Comparison of ENCODE assay signal across 23 cellular contexts in genomic region chr18:77022116-77022515, GRCh38.
"Had no signal": no experiment of that assay in that cellular context is flagged by ENCODE, and none has a peak within 500 bp of the region (broad histone marks: within the 10 kb centered on the region; RNA-seq: fewer than 3 reads in every experiment).

No MANE protein-coding gene starts in this region.

- H3K27ac ChIP-seq: adrenal gland, lower lobe of right lung, ovary, suprapubic skin, transverse colon had no signal

- ATAC-seq: activated CD4-positive, alpha-beta T cell treated with anti-CD3 and anti-CD28 coated beads for 36 hours; activated CD8-positive, alpha-beta memory T cell treated with anti-CD3 and anti-CD28 coated beads, Interleukin-2, amount 10 ng/mL, durations not matched to agents 7 days and 5 days; left lobe of liver; lower lobe of right lung; naive thymus-derived CD4-positive, alpha-beta T cell; right cardiac atrium; stimulated activated naive CD8-positive, alpha-beta T cell treated with anti-CD3 and anti-CD28 coated beads, Interleukin-15, amount 100 ng/mL, for 72 hours had no signal

- H3K27me3 ChIP-seq: adrenal gland, ovary, suprapubic skin, transverse colon had no signal

- H3K4me3 ChIP-seq: adrenal gland, lower lobe of right lung, ovary, psoas muscle, suprapubic skin, transverse colon had no signal

- H3K4me1 ChIP-seq: adrenal gland, lower lobe of right lung, suprapubic skin, transverse colon had no signal

- H3K4me1 Mint-ChIP-seq: activated CD4-positive, alpha-beta T cell treated with anti-CD3 and anti-CD28 coated beads for 36 hours had no signal

- H3K27ac Mint-ChIP-seq: activated B cell treated with CpG ODN at 0.5 μM for 24 hours; activated CD4-positive, alpha-beta memory T cell treated with anti-CD3 and anti-CD28 coated beads for 36 hours; activated CD4-positive, alpha-beta T cell treated with anti-CD3 and anti-CD28 coated beads for 36 hours; activated CD8-positive, alpha-beta memory T cell treated with anti-CD3 and anti-CD28 coated beads, Interleukin-2, amount 10 ng/mL, durations not matched to agents 7 days and 5 days; T-helper 1 cell treated with Interleukin-12 subunit alpha and Interleukin-12 subunit beta and Interleukin-4 antibody, amounts not matched to agents 30 μg/mL and 1 μg/mL, for 36 hours had no signal

- DNase-seq: activated B cell treated with CpG ODN at 0.5 μM for 24 hours; activated CD4-positive, alpha-beta memory T cell treated with anti-CD3 and anti-CD28 coated beads for 36 hours; activated CD4-positive, alpha-beta T cell treated with anti-CD3 and anti-CD28 coated beads for 36 hours; activated CD8-positive, alpha-beta memory T cell treated with anti-CD3 and anti-CD28 coated beads, Interleukin-2, amount 10 ng/mL, durations not matched to agents 7 days and 5 days; activated effector memory CD4-positive, alpha-beta T cell treated with anti-CD3 and anti-CD28 coated beads, Interleukin-2, amount 50 U/mL, for 16 hours; activated naive CD4-positive, alpha-beta T cell treated with anti-CD3 and anti-CD28 coated beads, Interleukin-2, amount 50 U/mL, for 16 hours; activated T-cell treated with anti-CD3 and anti-CD28 coated beads for 4 hours; adrenal gland; effector CD4-positive, alpha-beta T cell; erythroblast; foreskin fibroblast; kidney; lower lobe of right lung; naive thymus-derived CD4-positive, alpha-beta T cell; ovary; psoas muscle; right cardiac atrium; stimulated activated CD4-positive, alpha-beta T cell treated with anti-CD3 and anti-CD28 coated beads, Interleukin-1b, Interleukin-23, amount 100 ng/mL, for 48 hours; stimulated activated naive CD8-positive, alpha-beta T cell treated with anti-CD3 and anti-CD28 coated beads, Interleukin-15, amount 100 ng/mL, for 72 hours; transverse colon had no signal

- H3K36me3 ChIP-seq: adrenal gland, ovary, transverse colon had no signal

- H3K9me3 ChIP-seq: adrenal gland, lower lobe of right lung, ovary, psoas muscle, suprapubic skin, transverse colon had no signal

- H3K9me3 Mint-ChIP-seq: activated B cell treated with CpG ODN at 0.5 μM for 24 hours; activated CD4-positive, alpha-beta memory T cell treated with anti-CD3 and anti-CD28 coated beads for 36 hours; T-helper 1 cell treated with Interleukin-12 subunit alpha and Interleukin-12 subunit beta and Interleukin-4 antibody, amounts not matched to agents 30 μg/mL and 1 μg/mL, for 36 hours had no signal

- H3K4me3 Mint-ChIP-seq: activated B cell treated with CpG ODN at 0.5 μM for 24 hours; activated CD4-positive, alpha-beta memory T cell treated with anti-CD3 and anti-CD28 coated beads for 36 hours; activated CD4-positive, alpha-beta T cell treated with anti-CD3 and anti-CD28 coated beads for 36 hours; activated CD8-positive, alpha-beta memory T cell treated with anti-CD3 and anti-CD28 coated beads, Interleukin-2, amount 10 ng/mL, durations not matched to agents 7 days and 5 days; naive thymus-derived CD4-positive, alpha-beta T cell; stimulated activated naive CD8-positive, alpha-beta T cell treated with anti-CD3 and anti-CD28 coated beads, Interleukin-15, amount 100 ng/mL, for 72 hours; T-helper 1 cell treated with Interleukin-12 subunit alpha and Interleukin-12 subunit beta and Interleukin-4 antibody, amounts not matched to agents 30 μg/mL and 1 μg/mL, for 36 hours had no signal

- H3K27me3 Mint-ChIP-seq: activated B cell treated with CpG ODN at 0.5 μM for 24 hours; activated CD4-positive, alpha-beta memory T cell treated with anti-CD3 and anti-CD28 coated beads for 36 hours; activated CD4-positive, alpha-beta T cell treated with anti-CD3 and anti-CD28 coated beads for 36 hours; activated CD8-positive, alpha-beta memory T cell treated with anti-CD3 and anti-CD28 coated beads, Interleukin-2, amount 10 ng/mL, durations not matched to agents 7 days and 5 days; naive thymus-derived CD4-positive, alpha-beta T cell; stimulated activated naive CD8-positive, alpha-beta T cell treated with anti-CD3 and anti-CD28 coated beads, Interleukin-15, amount 100 ng/mL, for 72 hours had no signal
